18 cellular contexts compared by ENCODE assay signal in genomic region chr1:244709076-244709475, GRCh38. TPM values are rescaled to one million over a fixed set of nuclear protein-coding genes. Genes with fewer than 3 reads are reported as not detected.
DNase-seq lines count a peak whose midpoint lies in the region; ATAC-seq and TF ChIP-seq lines count a peak whose summit lies in the region.
"Had no signal": no experiment of that assay in that cellular context is flagged by ENCODE, and none has a peak within 500 bp of the region (broad histone marks: within the 10 kb centered on the region; RNA-seq: fewer than 3 reads in every experiment).

No MANE protein-coding gene starts in this region.

- peak; percentile 26 for ATAC-seq in left colon
- ATAC-seq: GM12878 had no signal

- H3K27ac Mint-ChIP-seq in activated T-helper 1 cell treated with anti-CD3 and anti-CD28 coated beads, Interleukin-12 subunit alpha, Interleukin-12 subunit beta, Interleukin-2, Interleukin-4 antibody, amounts not matched to agents 30 ng/mL and 10 ng/mL and 1 ng/mL, durations not matched to agents 14 hours and 24 hours and 36 hours = peak overlapping the region; percentile 32
- peak overlapping the region in 1 of 8 donors; percentile 62 for H3K27ac Mint-ChIP-seq in CD8-positive, alpha-beta memory T cell
- H3K27ac Mint-ChIP-seq: CD4-positive, alpha-beta T cell had no signal

- no peak for TF ChIP-seq CTCF in WERI-Rb-1 (IDR thresholded peaks at IDR 0.05; ENCODE audit: low read depth, low read length)

- no peak overlapping the region for H3K4me3 ChIP-seq in CD8-positive, alpha-beta memory T cell (ENCODE audit: low read length)
- no peak overlapping the region for H3K4me3 ChIP-seq in WERI-Rb-1 (ENCODE audit: low read depth, low read length)
- H3K4me3 ChIP-seq: A549, GM12878 had no signal

- H3K27ac ChIP-seq in CD8-positive, alpha-beta memory T cell (ENCODE audit: low read depth, low read length) = no peak overlapping the region
- H3K27ac ChIP-seq in WERI-Rb-1 = no peak overlapping the region
- H3K27ac ChIP-seq: 22Rv1, A549, C4-2B had no signal

- intact Hi-C loops in activated T-helper 1 cell treated with anti-CD3 and anti-CD28 coated beads, Interleukin-12 subunit alpha, Interleukin-12 subunit beta, Interleukin-2, Interleukin-4 antibody, amounts not matched to agents 30 ng/mL and 10 ng/mL and 1 ng/mL, durations not matched to agents 14 hours and 24 hours and 36 hours (cut with micrococcal nuclease) = no loop called here
- intact Hi-C loops in left colon (cut with DNase I, micrococcal nuclease) = no loop called here

- H3K4me3 Mint-ChIP-seq in activated T-helper 1 cell treated with anti-CD3 and anti-CD28 coated beads, Interleukin-12 subunit alpha, Interleukin-12 subunit beta, Interleukin-2, Interleukin-4 antibody, amounts not matched to agents 30 ng/mL and 10 ng/mL and 1 ng/mL, durations not matched to agents 14 hours and 24 hours and 36 hours = no peak overlapping the region
- no peak overlapping the region for H3K4me3 Mint-ChIP-seq in CD8-positive, alpha-beta memory T cell
- H3K4me3 Mint-ChIP-seq: CD4-positive, alpha-beta T cell had no signal

- H3K4me1 Mint-ChIP-seq in activated T-helper 1 cell treated with anti-CD3 and anti-CD28 coated beads, Interleukin-12 subunit alpha, Interleukin-12 subunit beta, Interleukin-2, Interleukin-4 antibody, amounts not matched to agents 30 ng/mL and 10 ng/mL and 1 ng/mL, durations not matched to agents 14 hours and 24 hours and 36 hours (ENCODE audit: low read depth) = peaks cover 8% of the 10 kb centered on the region
- no peaks in the 10 kb centered on the region for H3K4me1 Mint-ChIP-seq in CD8-positive, alpha-beta memory T cell

- CTCF ChIA-PET in CD8-positive, alpha-beta memory T cell (lab: Charles Lee) = no interaction called here

- no peaks in the 10 kb centered on the region for H3K9me3 ChIP-seq in CD8-positive, alpha-beta memory T cell (ENCODE audit: low read length)
- H3K9me3 ChIP-seq in WERI-Rb-1 (ENCODE audit: severe bottlenecking) = no peaks in the 10 kb centered on the region
- H3K9me3 ChIP-seq: A549 had no signal

- H3K4me1 ChIP-seq in CD8-positive, alpha-beta memory T cell (ENCODE audit: insufficient read depth, low read length) = no peaks in the 10 kb centered on the region
- H3K4me1 ChIP-seq: A549 had no signal

- no peaks in the 10 kb centered on the region for H3K27me3 ChIP-seq in CD8-positive, alpha-beta memory T cell (ENCODE audit: insufficient read depth, low read length, poor library complexity, severe bottlenecking)
- H3K27me3 ChIP-seq in WERI-Rb-1 (ENCODE audit: insufficient read depth, low read depth, severe bottlenecking) = no peaks in the 10 kb centered on the region

- H3K36me3 ChIP-seq in CD8-positive, alpha-beta memory T cell (ENCODE audit: insufficient read depth, low read length) = no peaks in the 10 kb centered on the region
- H3K36me3 ChIP-seq in WERI-Rb-1 = no peaks in the 10 kb centered on the region

- peak; percentile 26 for DNase-seq in activated CD8-positive, alpha-beta memory T cell treated with anti-CD3 and anti-CD28 coated beads for 24 hours
- DNase-seq in activated CD8-positive, alpha-beta memory T cell treated with anti-CD3 and anti-CD28 coated beads, Interleukin-2, amount 50 U/mL, for 4 hours = no peak
- no peak for DNase-seq in activated T-helper 1 cell treated with anti-CD3 and anti-CD28 coated beads, Interleukin-12 subunit alpha, Interleukin-12 subunit beta, Interleukin-2, Interleukin-4 antibody, amounts not matched to agents 30 ng/mL and 10 ng/mL and 1 ng/mL, durations not matched to agents 14 hours and 24 hours and 36 hours (ENCODE audit: low spot score)
- no peak for DNase-seq in left colon
- DNase-seq in CD8-positive, alpha-beta memory T cell = no peak
- DNase-seq in WERI-Rb-1 = no peak
- DNase-seq in stimulated activated CD4-positive, alpha-beta T cell treated with anti-CD3 and anti-CD28 coated beads, Interleukin-4, amount 100 ng/mL, for 24 hours = no peak
- DNase-seq: AML-193; Calu3; CD4-positive, alpha-beta T cell; DND-41; EL; HCEC 1CT; IMR-90 had no signal

- no peaks in the 10 kb centered on the region for H3K27me3 Mint-ChIP-seq in activated T-helper 1 cell treated with anti-CD3 and anti-CD28 coated beads, Interleukin-12 subunit alpha, Interleukin-12 subunit beta, Interleukin-2, Interleukin-4 antibody, amounts not matched to agents 30 ng/mL and 10 ng/mL and 1 ng/mL, durations not matched to agents 14 hours and 24 hours and 36 hours (ENCODE audit: insufficient read depth)
- no peaks in the 10 kb centered on the region for H3K27me3 Mint-ChIP-seq in CD8-positive, alpha-beta memory T cell
- H3K27me3 Mint-ChIP-seq: CD4-positive, alpha-beta T cell had no signal

- H3K9me3 Mint-ChIP-seq in activated T-helper 1 cell treated with anti-CD3 and anti-CD28 coated beads, Interleukin-12 subunit alpha, Interleukin-12 subunit beta, Interleukin-2, Interleukin-4 antibody, amounts not matched to agents 30 ng/mL and 10 ng/mL and 1 ng/mL, durations not matched to agents 14 hours and 24 hours and 36 hours = no peaks in the 10 kb centered on the region
- no peaks in the 10 kb centered on the region for H3K9me3 Mint-ChIP-seq in CD8-positive, alpha-beta memory T cell
- H3K9me3 Mint-ChIP-seq: CD4-positive, alpha-beta T cell had no signal

- H3K36me3 Mint-ChIP-seq in activated T-helper 1 cell treated with anti-CD3 and anti-CD28 coated beads, Interleukin-12 subunit alpha, Interleukin-12 subunit beta, Interleukin-2, Interleukin-4 antibody, amounts not matched to agents 30 ng/mL and 10 ng/mL and 1 ng/mL, durations not matched to agents 14 hours and 24 hours and 36 hours (ENCODE audit: low read depth) = peaks cover 4% of the 10 kb centered on the region
- H3K36me3 Mint-ChIP-seq in CD8-positive, alpha-beta memory T cell = peaks cover 0 to 25% (median 13%) of the 10 kb centered on the region in 3 donors

- POLR2A ChIA-PET in CD8-positive, alpha-beta memory T cell (lab: Charles Lee) = no interaction called here

RNA-seq across cellular contexts. Expression of gene DESI2, which starts 56.1 kb away (rescaled TPM):
- total RNA-seq in activated T-helper 1 cell treated with anti-CD3 and anti-CD28 coated beads, Interleukin-12 subunit alpha, Interleukin-12 subunit beta, Interleukin-2, Interleukin-4 antibody, amounts not matched to agents 30 ng/mL and 10 ng/mL and 1 ng/mL, durations not matched to agents 14 hours and 24 hours and 36 hours = 31.1 and 32.8 TPM in 2 replicates
- total RNA-seq in left colon = 10 to 100 TPM; 28.2 to 30.8 TPM
- total RNA-seq in CD8-positive, alpha-beta memory T cell = 10 to 100 TPM; 32.9 to 33.7 TPM
- polyA plus RNA-seq in CD8-positive, alpha-beta memory T cell = 21.4 TPM
